Comparison of ENCODE assay signal across 17 cellular contexts in genomic region chr6:5112065-5112799, GRCh38. TPM values are rescaled to one million over a fixed set of nuclear protein-coding genes. Genes with fewer than 3 reads are reported as not detected.
A peak's percentile ranks its signal among the peaks of the same experiment; 100 is the strongest.
DNase-seq lines count a peak whose midpoint lies in the region; TF ChIP-seq lines count a peak whose summit lies in the region.
"Had no signal": no experiment of that assay in that cellular context is flagged by ENCODE, and none has a peak within 500 bp of the region (broad histone marks: within the 10 kb centered on the region; RNA-seq: fewer than 3 reads in every experiment).

No MANE protein-coding gene starts in this region.

- DNase-seq in A172 (ENCODE audit: low spot score) = peak; percentile 85
- peak; percentile 48 for DNase-seq in HFF-Myc (ENCODE audit: extremely low read depth, low read depth)
- DNase-seq in astrocyte of the hippocampus (ENCODE audit: low read depth, low spot score) = peak; percentile 30
- peak; percentile 75 for DNase-seq in iris pigment epithelial cell (ENCODE audit: low read depth)
- no peak for DNase-seq in DMS153 treated with DMSO at 0.1 percent for 48 hours (lab: John Stamatoyannopoulos, UW; ENCODE audit: unreplicated experiment)
- no peak for DNase-seq in activated CD4-positive, alpha-beta T cell treated with anti-CD3 and anti-CD28 coated beads, Interleukin-2, amount 50 U/mL, for 1 hour
- DNase-seq in stimulated activated CD4-positive, alpha-beta T cell treated with anti-CD3 and anti-CD28 coated beads, Interleukin-4, amount 100 ng/mL, for 1 hour = no peak
- no peak for DNase-seq in stimulated activated CD4-positive, alpha-beta T cell treated with anti-CD3 and anti-CD28 coated beads, Interleukin-2, amount 100 ng/mL, for 24 hours
- DNase-seq: activated CD8-positive, alpha-beta memory T cell treated with anti-CD3 and anti-CD28 coated beads for 24 hours; DND-41; MV-4-11; NCI-H2227 treated with DMSO at 0.1 percent for 48 hours; nephron progenitor cell; stimulated activated CD4-positive, alpha-beta T cell treated with anti-CD3 and anti-CD28 coated beads, Interleukin-12 subunit alpha, Interleukin-12 subunit beta, amount 100 ng/mL, for 4 hours; transverse colon had no signal

- H3K4me3 ChIP-seq in HFF-Myc (replicated peaks; ENCODE audit: low read depth, low read length) = no peak overlapping the region
- H3K4me3 ChIP-seq: coronary artery, PC-9, transverse colon had no signal

- no peak for TF ChIP-seq CTCF in HFF-Myc (IDR thresholded peaks at IDR 0.05; ENCODE audit: low read depth, low read length, missing control alignments)

RNA-seq across cellular contexts. Expression of gene PPP1R3G, which starts 27.1 kb away (rescaled TPM):
- 0.22 and 1.5 TPM in 2 replicates for total RNA-seq in A172 (2014; rRNA removed; shearing (Covaris generic))

Comparison
In these comparisons a context has a peak if more than half of its experiments do, and no peak if none do; other contexts are left out.
1. DNase-seq: peak in A172 (single experiment), HFF-Myc (single experiment), astrocyte of the hippocampus (single experiment) and iris pigment epithelial cell (single experiment); none in DMS153 treated with DMSO at 0.1 percent for 48 hours (single experiment), activated CD4-positive, alpha-beta T cell treated with anti-CD3 and anti-CD28 coated beads, Interleukin-2, amount 50 U/mL, for 1 hour (single experiment), stimulated activated CD4-positive, alpha-beta T cell treated with anti-CD3 and anti-CD28 coated beads, Interleukin-4, amount 100 ng/mL, for 1 hour (single experiment) and stimulated activated CD4-positive, alpha-beta T cell treated with anti-CD3 and anti-CD28 coated beads, Interleukin-2, amount 100 ng/mL, for 24 hours (0 of 2).